In the genomic region with DNA sequence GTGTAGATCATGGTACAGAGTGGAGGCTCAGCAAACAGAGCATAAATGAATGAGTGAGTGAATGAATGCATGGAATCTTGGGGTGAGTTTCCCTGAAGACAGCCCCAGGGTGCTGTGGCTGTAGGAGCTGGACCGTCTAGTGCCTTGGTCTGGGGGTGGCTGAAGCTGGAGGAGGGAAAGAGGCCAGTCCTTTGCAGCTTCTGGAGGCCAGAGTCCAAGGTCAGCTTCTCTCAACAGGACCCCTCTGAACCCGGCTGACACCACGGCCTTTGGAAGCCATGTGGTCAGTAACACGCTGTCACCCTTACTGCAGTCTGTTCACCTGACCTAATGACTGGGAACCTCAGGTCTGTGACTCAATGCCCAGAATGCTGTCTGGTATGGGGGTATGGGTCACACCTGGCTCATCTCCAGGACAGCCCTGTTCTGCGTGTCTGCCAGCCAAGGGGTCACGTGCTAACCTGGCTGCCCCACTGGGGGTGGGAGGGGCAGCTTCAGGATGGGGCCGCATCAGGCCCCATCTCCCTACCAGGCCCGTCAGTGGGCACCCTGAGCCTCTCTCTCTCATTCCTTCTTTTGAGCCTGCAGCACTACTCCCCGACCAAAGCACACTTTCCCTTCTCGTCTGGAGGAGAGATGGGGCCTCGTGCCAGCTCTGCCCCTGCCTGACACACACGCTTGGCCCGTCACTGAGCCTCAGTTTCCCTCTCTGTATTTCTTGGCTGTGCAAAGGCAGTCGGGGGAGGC, we compare ENCODE assay signal across 17 cellular contexts. TPM values are rescaled to one million over a fixed set of nuclear protein-coding genes. Genes with fewer than 3 reads are reported as not detected.
A peak's percentile ranks its signal among the peaks of the same experiment; 100 is the strongest.
DNase-seq lines count a peak whose midpoint lies in the region; ATAC-seq and TF ChIP-seq lines count a peak whose summit lies in the region.
"Had no signal": no experiment of that assay in that cellular context is flagged by ENCODE, and none has a peak within 500 bp of the region (broad histone marks: within the 10 kb centered on the region; RNA-seq: fewer than 3 reads in every experiment).

No MANE protein-coding gene starts in this region.

- H3K36me3 Mint-ChIP-seq in activated naive CD8-positive, alpha-beta T cell treated with anti-CD3 and anti-CD28 coated beads, Interleukin-2, amount 10 ng/mL, durations not matched to agents 7 days and 5 days = no peaks in the 10 kb centered on the region
- no peaks in the 10 kb centered on the region for H3K36me3 Mint-ChIP-seq in activated naive CD8-positive, alpha-beta T cell treated with anti-CD3 and anti-CD28 coated beads for 36 hours
- H3K36me3 Mint-ChIP-seq: natural killer cell treated with Interleukin-12 subunit alpha and Interleukin-12 subunit beta and Interleukin-15 and Interleukin-18, amount 100 ng/mL, for 72 hours had no signal

- no peak for TF ChIP-seq POLR2A in upper lobe of left lung (IDR thresholded peaks at IDR 0.05)

- peak; percentile 25 for DNase-seq in activated naive CD8-positive, alpha-beta T cell treated with anti-CD3 and anti-CD28 coated beads, Interleukin-2, amount 10 ng/mL, durations not matched to agents 7 days and 5 days
- no peak for DNase-seq in activated naive CD8-positive, alpha-beta T cell treated with anti-CD3 and anti-CD28 coated beads for 36 hours
- DNase-seq in RPMI8226 (peak; percentile 75), right atrium auricular region (ENCODE audit: low spot score) (no peak), upper lobe of left lung (no peak), NCI-H2196 (lab: John Stamatoyannopoulos, UW; ENCODE audit: unreplicated experiment) (no peak), NCI-H82 (lab: John Stamatoyannopoulos, UW) (no peak)
- DNase-seq: activated CD4-positive, alpha-beta T cell treated with anti-CD3 and anti-CD28 coated beads for 4 hours; activated T-cell treated with anti-CD3 and anti-CD28 coated beads, Interleukin-2, amount 50 U/mL, for 24 hours; amniotic stem cell; NCI-H1930; stimulated activated CD4-positive, alpha-beta T cell treated with anti-CD3 and anti-CD28 coated beads, Interleukin-4, amount 100 ng/mL, for 1 hour; T-helper 17 cell had no signal

- TF ChIP-seq CTCF in right atrium auricular region (IDR thresholded peaks at IDR 0.05) = no peak
- TF ChIP-seq CTCF in upper lobe of left lung (IDR thresholded peaks at IDR 0.05) = no peak

- H3K27me3 Mint-ChIP-seq in activated naive CD8-positive, alpha-beta T cell treated with anti-CD3 and anti-CD28 coated beads, Interleukin-2, amount 10 ng/mL, durations not matched to agents 7 days and 5 days = peaks cover 4% of the 10 kb centered on the region
- peaks cover 1% of the 10 kb centered on the region for H3K27me3 Mint-ChIP-seq in activated naive CD8-positive, alpha-beta T cell treated with anti-CD3 and anti-CD28 coated beads for 36 hours
- H3K27me3 Mint-ChIP-seq: activated T-cell treated with anti-CD3 and anti-CD28 coated beads, Interleukin-2, amount 50 U/mL, for 24 hours had no signal

- no peak overlapping the region for H3K27ac Mint-ChIP-seq in activated naive CD8-positive, alpha-beta T cell treated with anti-CD3 and anti-CD28 coated beads, Interleukin-2, amount 10 ng/mL, durations not matched to agents 7 days and 5 days
- H3K27ac Mint-ChIP-seq in activated naive CD8-positive, alpha-beta T cell treated with anti-CD3 and anti-CD28 coated beads for 36 hours = no peak overlapping the region
- H3K27ac Mint-ChIP-seq: activated T-cell treated with anti-CD3 and anti-CD28 coated beads, Interleukin-2, amount 50 U/mL, for 24 hours; natural killer cell treated with Interleukin-12 subunit alpha and Interleukin-12 subunit beta and Interleukin-15 and Interleukin-18, amount 100 ng/mL, for 72 hours; T-helper 17 cell had no signal

- H3K27me3 ChIP-seq in right atrium auricular region (no peaks in the 10 kb centered on the region), upper lobe of left lung (no peaks in the 10 kb centered on the region)
- H3K27me3 ChIP-seq: upper lobe of right lung had no signal

- POLR2A ChIA-PET in activated naive CD8-positive, alpha-beta T cell treated with anti-CD3 and anti-CD28 coated beads, Interleukin-2, amount 10 ng/mL, durations not matched to agents 7 days and 5 days (lab: Charles Lee) = interaction anchor here (1.1 kb wide), 1 partner anchor 54 kb away, joined by 3 read pairs; no protein-coding TSS in a partner anchor

- no peak for ATAC-seq in activated naive CD8-positive, alpha-beta T cell treated with anti-CD3 and anti-CD28 coated beads, Interleukin-2, amount 10 ng/mL, durations not matched to agents 7 days and 5 days (ENCODE audit: low read depth)
- no peak for ATAC-seq in upper lobe of left lung (ENCODE audit: low FRiP score in 2 of 2)
- ATAC-seq in HG03565 (IDR thresholded peaks at IDR 0.05; ENCODE audit: unreplicated experiment) = no peak
- ATAC-seq: natural killer cell treated with Interleukin-12 subunit alpha and Interleukin-12 subunit beta and Interleukin-15 and Interleukin-18, amount 100 ng/mL, for 72 hours; T-helper 17 cell had no signal

- H3K4me1 ChIP-seq in right atrium auricular region (peaks cover 0 to 32% of the 10 kb centered on the region in 2 donors), upper lobe of left lung (peaks cover 36 to 65% (median 52%) of the 10 kb centered on the region in 4 donors)

- WGBS in upper lobe of left lung, 2 donors = 77 to 87% methylated on average over 14 of the region's 14 CpGs

- H3K9me3 Mint-ChIP-seq in activated naive CD8-positive, alpha-beta T cell treated with anti-CD3 and anti-CD28 coated beads, Interleukin-2, amount 10 ng/mL, durations not matched to agents 7 days and 5 days = no peaks in the 10 kb centered on the region
- no peaks in the 10 kb centered on the region for H3K9me3 Mint-ChIP-seq in activated naive CD8-positive, alpha-beta T cell treated with anti-CD3 and anti-CD28 coated beads for 36 hours
- H3K9me3 Mint-ChIP-seq: activated T-cell treated with anti-CD3 and anti-CD28 coated beads, Interleukin-2, amount 50 U/mL, for 24 hours; natural killer cell treated with Interleukin-12 subunit alpha and Interleukin-12 subunit beta and Interleukin-15 and Interleukin-18, amount 100 ng/mL, for 72 hours had no signal

- H3K36me3 ChIP-seq in right atrium auricular region (no peaks in the 10 kb centered on the region), upper lobe of left lung (no peaks in the 10 kb centered on the region)
- H3K36me3 ChIP-seq: upper lobe of right lung had no signal

- H3K4me3 ChIP-seq in right atrium auricular region (no peak overlapping the region), upper lobe of left lung (no peak overlapping the region)
- H3K4me3 ChIP-seq: coronary artery, upper lobe of right lung had no signal

- H3K4me3 Mint-ChIP-seq in activated naive CD8-positive, alpha-beta T cell treated with anti-CD3 and anti-CD28 coated beads, Interleukin-2, amount 10 ng/mL, durations not matched to agents 7 days and 5 days = no peak overlapping the region
- H3K4me3 Mint-ChIP-seq in activated naive CD8-positive, alpha-beta T cell treated with anti-CD3 and anti-CD28 coated beads for 36 hours = no peak overlapping the region
- H3K4me3 Mint-ChIP-seq: activated T-cell treated with anti-CD3 and anti-CD28 coated beads, Interleukin-2, amount 50 U/mL, for 24 hours; natural killer cell treated with Interleukin-12 subunit alpha and Interleukin-12 subunit beta and Interleukin-15 and Interleukin-18, amount 100 ng/mL, for 72 hours; T-helper 17 cell had no signal

- no peaks in the 10 kb centered on the region for H3K9me3 ChIP-seq in right atrium auricular region
- no peaks in the 10 kb centered on the region for H3K9me3 ChIP-seq in upper lobe of left lung
- H3K9me3 ChIP-seq: upper lobe of right lung had no signal

- H3K27ac ChIP-seq in right atrium auricular region = peak overlapping the region; percentile 83 to 87
- H3K27ac ChIP-seq in upper lobe of left lung = peak overlapping the region; percentile 4 to 86 (median 72)
- H3K27ac ChIP-seq: coronary artery had no signal

- H3K4me1 Mint-ChIP-seq in activated naive CD8-positive, alpha-beta T cell treated with anti-CD3 and anti-CD28 coated beads, Interleukin-2, amount 10 ng/mL, durations not matched to agents 7 days and 5 days = peaks cover 15% of the 10 kb centered on the region
- peaks cover 8% of the 10 kb centered on the region for H3K4me1 Mint-ChIP-seq in activated naive CD8-positive, alpha-beta T cell treated with anti-CD3 and anti-CD28 coated beads for 36 hours

- no peak for TF ChIP-seq EP300 in upper lobe of left lung (IDR thresholded peaks at IDR 0.05)

RNA-seq across cellular contexts. Expression of a gene that starts 24.1 kb away (rescaled TPM):
- 1 to 10 TPM; 8.1 to 9.2 TPM for total RNA-seq in activated naive CD8-positive, alpha-beta T cell treated with anti-CD3 and anti-CD28 coated beads, Interleukin-2, amount 10 ng/mL, durations not matched to agents 7 days and 5 days
- 10 to 100 TPM; 17.6 to 17.8 TPM for total RNA-seq in activated naive CD8-positive, alpha-beta T cell treated with anti-CD3 and anti-CD28 coated beads for 36 hours
- total RNA-seq in right atrium auricular region (10 to 100 TPM in 1 of 2 donors, 1 to 10 TPM in 1; 6.1 to 10.3 TPM), upper lobe of left lung (100 to 1,000 TPM in 1 of 6 donors, 10 to 100 TPM in 5; 34.5 to 128 (median 59.1) TPM)

Comparison
In these comparisons a context has a peak if more than half of its experiments do, and no peak if none do; other contexts are left out.
1. DNase-seq: peak in activated naive CD8-positive, alpha-beta T cell treated with anti-CD3 and anti-CD28 coated beads, Interleukin-2, amount 10 ng/mL, durations not matched to agents 7 days and 5 days (single experiment) and RPMI8226 (single experiment); none in activated naive CD8-positive, alpha-beta T cell treated with anti-CD3 and anti-CD28 coated beads for 36 hours (single experiment), right atrium auricular region (single experiment), upper lobe of left lung (0 of 2), NCI-H2196 (single experiment) and NCI-H82 (single experiment).